Comparison of ENCODE assay signal across 11 cellular contexts in the genomic region with DNA sequence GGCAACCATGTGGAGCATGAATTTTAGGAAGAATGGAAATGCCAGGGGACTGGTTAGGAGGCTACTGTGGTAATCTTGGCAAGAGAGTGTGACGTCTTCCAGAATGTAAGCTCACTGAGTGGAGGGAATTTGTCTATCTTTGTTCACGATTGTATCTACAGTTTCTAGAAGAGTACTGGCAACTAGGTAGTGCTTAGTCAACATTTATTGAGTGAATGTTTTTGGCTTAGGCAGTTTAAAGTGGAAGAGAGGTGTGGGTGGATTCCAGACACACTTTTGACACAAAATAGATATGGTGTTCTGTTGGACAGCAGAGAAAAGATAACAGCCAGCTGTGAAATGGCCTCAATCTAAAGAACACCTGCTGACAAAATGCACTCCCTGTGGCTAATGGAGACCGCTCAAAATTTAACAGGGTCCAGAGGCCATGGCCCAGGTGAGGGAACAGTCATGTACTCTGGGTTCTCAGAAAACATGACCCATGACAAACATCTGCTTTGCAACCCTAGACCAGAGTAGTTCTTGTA.
"Had no signal": no experiment of that assay in that cellular context is flagged by ENCODE, and none has a peak within 500 bp of the region (broad histone marks: within the 10 kb centered on the region; RNA-seq: fewer than 3 reads in every experiment).

No MANE protein-coding gene starts in this region.

- FAIRE-seq: H1, H54 had no signal

- H3K9ac ChIP-seq: GM23248 had no signal

- H3K4me2 ChIP-seq: GM23338 had no signal

- H3K36me3 ChIP-seq: HAP-1 had no signal

- H3K27ac ChIP-seq: GM23248 had no signal

- ATAC-seq: GM23338, HCT116 had no signal

- H3K4me3 ChIP-seq: GM23248, GM23338, HAP-1 had no signal

- H2AFZ ChIP-seq: GM23248, GM23338 had no signal

- DNase-seq: GM23248, GOT3, H7, H9, HCEC 1CT, HFFc6 had no signal

- H3K9me3 ChIP-seq: HAP-1 had no signal

- H3K4me1 ChIP-seq: HAP-1 had no signal
